11 cellular contexts compared by ENCODE assay signal in the genomic region with DNA sequence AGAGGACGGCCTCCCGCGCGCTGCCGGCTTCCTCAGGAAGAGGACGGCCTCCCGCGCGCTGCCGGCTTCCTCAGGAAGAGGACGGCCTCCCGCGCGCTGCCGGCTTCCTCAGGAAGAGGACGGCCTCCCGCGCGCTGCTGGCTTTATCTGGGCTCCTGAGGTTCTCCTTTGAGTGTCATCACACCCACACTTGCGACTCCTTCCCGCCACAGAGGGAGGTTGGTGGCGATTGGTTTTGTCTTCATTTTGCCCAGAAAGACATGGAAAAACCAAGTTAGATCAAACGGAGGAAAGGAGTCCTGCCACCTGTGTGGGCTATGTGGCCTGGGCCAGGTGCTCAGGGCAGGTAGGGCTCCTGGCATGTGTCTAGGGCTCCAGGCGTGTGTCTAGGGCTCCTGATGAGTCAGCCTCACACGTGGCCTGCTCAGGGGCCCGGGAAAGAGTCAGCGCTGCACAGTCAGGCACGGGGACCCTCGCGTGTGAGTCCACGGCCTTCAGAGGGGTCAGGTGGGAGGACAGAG.
"Had no signal": no experiment of that assay in that cellular context is flagged by ENCODE, and none has a peak within 500 bp of the region (broad histone marks: within the 10 kb centered on the region; RNA-seq: fewer than 3 reads in every experiment).

No MANE protein-coding gene starts in this region.

- DNase-seq: activated CD8-positive, alpha-beta memory T cell treated with anti-CD3 and anti-CD28 coated beads, Interleukin-2, amount 50 U/mL, for 48 hours; activated CD8-positive, alpha-beta T cell treated with anti-CD3 and anti-CD28 coated beads, Interleukin-2, amount 10 ng/mL, durations not matched to agents 7 days and 5 days; glutamatergic neuron; natural killer cell; psoas muscle; stimulated activated CD4-positive, alpha-beta T cell treated with anti-CD3 and anti-CD28 coated beads, Interleukin-12 subunit alpha, Interleukin-12 subunit beta, amount 100 ng/mL, for 4 hours; T1000; uterus had no signal

- H3K27ac ChIP-seq: psoas muscle, thoracic aorta, uterus had no signal

- H3K4me1 Mint-ChIP-seq: natural killer cell had no signal

- H3K4me1 ChIP-seq: uterus had no signal

- H3K4me3 Mint-ChIP-seq: activated CD8-positive, alpha-beta T cell treated with anti-CD3 and anti-CD28 coated beads, Interleukin-2, amount 10 ng/mL, durations not matched to agents 7 days and 5 days; natural killer cell; stimulated activated naive CD8-positive, alpha-beta T cell treated with anti-CD3 and anti-CD28 coated beads, Interleukin-15, Interleukin-2, amounts not matched to agents 100 ng/mL and 50 ng/mL, for 24 hours had no signal

- ATAC-seq: activated CD8-positive, alpha-beta T cell treated with anti-CD3 and anti-CD28 coated beads, Interleukin-2, amount 10 ng/mL, durations not matched to agents 7 days and 5 days; esophagus mucosa; natural killer cell had no signal

- H3K36me3 ChIP-seq: thoracic aorta, uterus had no signal

- H3K36me3 Mint-ChIP-seq: natural killer cell had no signal

- H3K9me3 Mint-ChIP-seq: natural killer cell; stimulated activated naive CD8-positive, alpha-beta T cell treated with anti-CD3 and anti-CD28 coated beads, Interleukin-15, Interleukin-2, amounts not matched to agents 100 ng/mL and 50 ng/mL, for 24 hours had no signal

- H3K9me3 ChIP-seq: psoas muscle, thoracic aorta, uterus had no signal

- H3K27me3 ChIP-seq: uterus had no signal

- H3K27ac Mint-ChIP-seq: activated CD8-positive, alpha-beta T cell treated with anti-CD3 and anti-CD28 coated beads, Interleukin-2, amount 10 ng/mL, durations not matched to agents 7 days and 5 days; natural killer cell; stimulated activated naive CD8-positive, alpha-beta T cell treated with anti-CD3 and anti-CD28 coated beads, Interleukin-15, Interleukin-2, amounts not matched to agents 100 ng/mL and 50 ng/mL, for 24 hours had no signal

- H3K4me3 ChIP-seq: psoas muscle, thoracic aorta, uterus had no signal
